ENCODE assay signal across 1 cellular context in the genomic region with DNA sequence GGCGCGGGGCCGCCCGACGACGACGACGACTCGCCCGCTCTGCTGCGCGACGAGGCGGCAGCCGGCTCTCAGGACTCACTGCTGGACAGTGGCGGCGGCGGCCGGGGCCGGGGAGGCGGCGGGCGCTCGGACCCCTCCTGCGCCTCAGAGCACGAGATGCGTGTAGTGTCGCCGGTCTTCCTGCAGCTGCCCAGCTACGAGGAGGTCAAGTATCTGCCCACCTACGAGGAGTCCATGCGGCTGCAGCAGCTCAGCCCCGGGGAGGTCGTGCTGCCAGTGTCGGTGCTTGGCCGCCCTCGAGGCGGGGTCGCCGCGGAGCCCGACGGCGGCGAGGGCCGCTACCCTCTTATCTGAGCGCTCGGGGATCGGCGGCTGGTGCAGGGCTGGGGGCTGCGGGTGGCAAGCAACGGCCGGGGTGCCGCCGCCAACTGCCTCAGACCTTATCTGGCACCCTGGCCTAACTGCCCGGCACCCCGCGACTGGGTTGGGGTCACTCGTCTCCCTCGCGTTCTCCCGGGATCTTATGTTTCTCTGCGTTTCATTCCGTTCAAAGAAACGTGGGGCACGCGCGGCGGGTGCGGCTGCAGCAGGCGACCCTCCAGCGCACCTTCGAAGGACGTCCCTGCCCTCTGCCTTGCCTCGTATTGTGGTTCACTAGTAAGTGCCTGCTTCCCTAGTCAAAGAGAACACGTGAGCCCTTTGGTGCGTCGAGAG.
TF ChIP-seq lines count a peak whose summit lies in the region.

No MANE protein-coding gene starts in this region.

TF ChIP-seq in GM23338, 12 proteins besides CTCF, POLR2A, EP300 and RAD21 (continued from another document):
- TF ChIP-seq, protein P1, sequence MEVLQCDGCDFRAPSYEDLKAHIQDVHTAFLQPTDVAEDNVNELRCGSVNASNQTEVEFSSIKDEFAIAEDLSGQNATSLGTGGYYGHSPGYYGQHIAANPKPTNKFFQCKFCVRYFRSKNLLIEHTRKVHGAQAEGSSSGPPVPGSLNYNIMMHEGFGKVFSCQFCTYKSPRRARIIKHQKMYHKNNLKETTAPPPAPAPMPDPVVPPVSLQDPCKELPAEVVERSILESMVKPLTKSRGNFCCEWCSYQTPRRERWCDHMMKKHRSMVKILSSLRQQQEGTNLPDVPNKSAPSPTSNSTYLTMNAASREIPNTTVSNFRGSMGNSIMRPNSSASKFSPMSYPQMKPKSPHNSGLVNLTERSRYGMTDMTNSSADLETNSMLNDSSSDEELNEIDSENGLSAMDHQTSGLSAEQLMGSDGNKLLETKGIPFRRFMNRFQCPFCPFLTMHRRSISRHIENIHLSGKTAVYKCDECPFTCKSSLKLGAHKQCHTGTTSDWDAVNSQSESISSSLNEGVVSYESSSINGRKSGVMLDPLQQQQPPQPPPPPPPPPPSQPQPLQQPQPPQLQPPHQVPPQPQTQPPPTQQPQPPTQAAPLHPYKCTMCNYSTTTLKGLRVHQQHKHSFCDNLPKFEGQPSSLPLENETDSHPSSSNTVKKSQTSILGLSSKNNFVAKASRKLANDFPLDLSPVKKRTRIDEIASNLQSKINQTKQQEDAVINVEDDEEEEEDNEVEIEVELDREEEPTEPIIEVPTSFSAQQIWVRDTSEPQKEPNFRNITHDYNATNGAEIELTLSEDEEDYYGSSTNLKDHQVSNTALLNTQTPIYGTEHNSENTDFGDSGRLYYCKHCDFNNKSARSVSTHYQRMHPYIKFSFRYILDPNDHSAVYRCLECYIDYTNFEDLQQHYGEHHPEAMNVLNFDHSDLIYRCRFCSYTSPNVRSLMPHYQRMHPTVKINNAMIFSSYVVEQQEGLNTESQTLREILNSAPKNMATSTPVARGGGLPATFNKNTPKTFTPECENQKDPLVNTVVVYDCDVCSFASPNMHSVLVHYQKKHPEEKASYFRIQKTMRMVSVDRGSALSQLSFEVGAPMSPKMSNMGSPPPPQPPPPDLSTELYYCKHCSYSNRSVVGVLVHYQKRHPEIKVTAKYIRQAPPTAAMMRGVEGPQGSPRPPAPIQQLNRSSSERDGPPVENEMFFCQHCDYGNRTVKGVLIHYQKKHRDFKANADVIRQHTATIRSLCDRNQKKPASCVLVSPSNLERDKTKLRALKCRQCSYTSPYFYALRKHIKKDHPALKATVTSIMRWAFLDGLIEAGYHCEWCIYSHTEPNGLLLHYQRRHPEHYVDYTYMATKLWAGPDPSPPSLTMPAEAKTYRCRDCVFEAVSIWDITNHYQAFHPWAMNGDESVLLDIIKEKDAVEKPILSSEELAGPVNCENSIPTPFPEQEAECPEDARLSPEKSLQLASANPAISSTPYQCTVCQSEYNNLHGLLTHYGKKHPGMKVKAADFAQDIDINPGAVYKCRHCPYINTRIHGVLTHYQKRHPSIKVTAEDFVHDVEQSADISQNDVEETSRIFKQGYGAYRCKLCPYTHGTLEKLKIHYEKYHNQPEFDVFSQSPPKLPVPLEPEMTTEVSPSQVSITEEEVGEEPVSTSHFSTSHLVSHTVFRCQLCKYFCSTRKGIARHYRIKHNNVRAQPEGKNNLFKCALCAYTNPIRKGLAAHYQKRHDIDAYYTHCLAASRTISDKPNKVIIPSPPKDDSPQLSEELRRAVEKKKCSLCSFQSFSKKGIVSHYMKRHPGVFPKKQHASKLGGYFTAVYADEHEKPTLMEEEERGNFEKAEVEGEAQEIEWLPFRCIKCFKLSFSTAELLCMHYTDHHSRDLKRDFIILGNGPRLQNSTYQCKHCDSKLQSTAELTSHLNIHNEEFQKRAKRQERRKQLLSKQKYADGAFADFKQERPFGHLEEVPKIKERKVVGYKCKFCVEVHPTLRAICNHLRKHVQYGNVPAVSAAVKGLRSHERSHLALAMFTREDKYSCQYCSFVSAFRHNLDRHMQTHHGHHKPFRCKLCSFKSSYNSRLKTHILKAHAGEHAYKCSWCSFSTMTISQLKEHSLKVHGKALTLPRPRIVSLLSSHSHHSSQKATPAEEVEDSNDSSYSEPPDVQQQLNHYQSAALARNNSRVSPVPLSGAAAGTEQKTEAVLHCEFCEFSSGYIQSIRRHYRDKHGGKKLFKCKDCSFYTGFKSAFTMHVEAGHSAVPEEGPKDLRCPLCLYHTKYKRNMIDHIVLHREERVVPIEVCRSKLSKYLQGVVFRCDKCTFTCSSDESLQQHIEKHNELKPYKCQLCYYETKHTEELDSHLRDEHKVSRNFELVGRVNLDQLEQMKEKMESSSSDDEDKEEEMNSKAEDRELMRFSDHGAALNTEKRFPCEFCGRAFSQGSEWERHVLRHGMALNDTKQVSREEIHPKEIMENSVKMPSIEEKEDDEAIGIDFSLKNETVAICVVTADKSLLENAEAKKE (CRISPR knock-in tag; IDR thresholded peaks at IDR 0.05): no peak
- TF ChIP-seq EZH2phosphoT487 (IDR thresholded peaks at IDR 0.05; ENCODE audit: unreplicated experiment) (peak; percentile 53), CREB1 (CRISPR knock-in tag; IDR thresholded peaks at IDR 0.05; ENCODE audit: low read depth) (no peak)
